21 cellular contexts compared by ENCODE assay signal in the genomic region with DNA sequence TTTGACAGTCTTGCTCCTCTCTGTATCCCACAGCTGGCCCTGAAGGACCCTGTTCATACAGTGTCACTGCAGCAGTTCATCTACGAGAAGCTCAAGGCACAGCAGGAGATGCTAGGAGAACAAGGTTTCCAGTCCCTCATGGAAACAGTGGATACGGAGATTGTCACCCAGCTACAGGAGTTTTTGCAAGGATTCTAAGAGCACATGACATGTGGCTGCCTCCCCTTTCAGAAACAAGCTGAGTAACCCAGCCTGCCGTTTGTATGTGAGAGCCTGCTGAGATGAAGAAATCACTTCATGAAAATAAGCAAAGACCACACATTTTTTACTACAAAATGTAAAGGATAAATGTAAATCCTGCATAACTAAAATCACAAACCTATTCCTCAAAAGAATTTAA. TPM values are rescaled to one million over a fixed set of nuclear protein-coding genes. Genes with fewer than 3 reads are reported as not detected.
DNase-seq lines count a peak whose midpoint lies in the region; ATAC-seq and TF ChIP-seq lines count a peak whose summit lies in the region.
"Had no signal": no experiment of that assay in that cellular context is flagged by ENCODE, and none has a peak within 500 bp of the region (broad histone marks: within the 10 kb centered on the region; RNA-seq: fewer than 3 reads in every experiment).

No MANE protein-coding gene starts in this region.

- no peaks in the 10 kb centered on the region for H3K9me3 Mint-ChIP-seq in memory B cell

- H3K4me3 ChIP-seq in AG04450 (ENCODE audit: low read depth, low read length) (no peak overlapping the region), HUES48 (ENCODE audit: low read depth, low read length) (peak overlapping the region; percentile 36; the same call in 1 of the 2 replicates)
- H3K4me3 ChIP-seq: SJSA1 had no signal

- TF ChIP-seq CTCF in AG04450 (IDR thresholded peaks at IDR 0.05; ENCODE audit: low read depth, low read length), result no peak

- no peak for DNase-seq in AG04450 (ENCODE audit: low read depth, low spot score)
- DNase-seq in amniotic epithelial cell (ENCODE audit: low read depth), result peak; percentile 25
- DNase-seq in memory B cell (ENCODE audit: low spot score in 2 of 2), result no peak
- DNase-seq in erythroblast (lab: John Stamatoyannopoulos, UW), result no peak
- no peak for DNase-seq in NCI-H446 (lab: John Stamatoyannopoulos, UW)
- no peak for DNase-seq in SW 1271 (lab: John Stamatoyannopoulos, UW)
- no peak for DNase-seq in UCSD-AML1 (lab: John Stamatoyannopoulos, UW; ENCODE audit: unreplicated experiment)
- DNase-seq: BE2C, DMS53, IMR-90, NCI-H1105, NCI-H146, NCI-H2029, NCI-H2171, NCI-H526, OCI-M1 had no signal

- H3K4me1 Mint-ChIP-seq in memory B cell, result no peaks in the 10 kb centered on the region

- H3K36me3 ChIP-seq in HUES48 (ENCODE audit: control insufficient read depth, insufficient read depth, low read length), result peaks cover 15% of the 10 kb centered on the region
- H3K36me3 ChIP-seq: SJSA1 had no signal

- H3K27me3 Mint-ChIP-seq in memory B cell, result no peaks in the 10 kb centered on the region

- POLR2A ChIA-PET in AG04450 (lab: Yijun Ruan, JAX), result no interaction called here

- H3K9ac ChIP-seq in HUES48 (ENCODE audit: low read depth, low read length), result no peak overlapping the region
- H3K9ac ChIP-seq: KMS-11 had no signal

- ATAC-seq in memory B cell (ENCODE audit: low read depth), result no peak
- ATAC-seq: Right ventricle myocardium inferior had no signal

- peak overlapping the region; percentile 55 for H3K27ac Mint-ChIP-seq in memory B cell

- no peak for TF ChIP-seq POLR2A in erythroblast (IDR thresholded peaks at IDR 0.05; ENCODE audit: low read length)

- CTCF ChIA-PET in AG04450 (lab: Charles Lee), result interaction anchor here (0.5 kb wide), 1 partner anchor 1602 kb away, joined by 3 read pairs; no protein-coding TSS in a partner anchor

- H3K36me3 Mint-ChIP-seq in memory B cell, result peaks cover 14% of the 10 kb centered on the region

- H3K9me3 ChIP-seq in AG04450 (ENCODE audit: control insufficient read depth, insufficient read depth, low read length) (no peaks in the 10 kb centered on the region), HUES48 (ENCODE audit: control insufficient read depth, insufficient read depth, low read length) (no peaks in the 10 kb centered on the region)
- H3K9me3 ChIP-seq: BE2C, SJSA1 had no signal

- H3K27ac ChIP-seq in AG04450 (ENCODE audit: low read depth, low read length) (peak overlapping the region; percentile 13), HUES48 (ENCODE audit: low read depth, low read length) (peak overlapping the region; percentile 79)
- H3K27ac ChIP-seq: HL-60, KMS-11, SJSA1 had no signal

- H3K4me1 ChIP-seq in HUES48 (ENCODE audit: control insufficient read depth, insufficient read depth, low read length), result peaks cover 27% of the 10 kb centered on the region
- H3K4me1 ChIP-seq: BE2C, SJSA1 had no signal

- H3K4me3 Mint-ChIP-seq in memory B cell, result no peak overlapping the region

- H3K27me3 ChIP-seq in AG04450 (ENCODE audit: control insufficient read depth, insufficient read depth, low read length) (no peaks in the 10 kb centered on the region), HUES48 (ENCODE audit: control insufficient read depth, insufficient read depth, low read length) (no peaks in the 10 kb centered on the region)
- H3K27me3 ChIP-seq: BE2C, SJSA1 had no signal

RNA-seq across cellular contexts. Expression of a gene that starts 48.5 kb away (rescaled TPM):
- polyA plus RNA-seq in AG04450 (2011; rRNA removed), result 0.19 and 0.71 TPM in 2 replicates
- polyA minus RNA-seq in AG04450 (2011; rRNA and poly(A)+ RNA removed), result 0.37 and 1.4 TPM in 2 replicates
